Comparison of ENCODE assay signal across 8 cellular contexts in genomic region chr6:145963216-145964068, GRCh38. TPM values are rescaled to one million over a fixed set of nuclear protein-coding genes. Genes with fewer than 3 reads are reported as not detected.
DNase-seq lines count a peak whose midpoint lies in the region; ATAC-seq and TF ChIP-seq lines count a peak whose summit lies in the region.

No MANE protein-coding gene starts in this region.

- peak overlapping the region; percentile 95 to 100 (median 98) for H3K4me3 Mint-ChIP-seq in naive thymus-derived CD8-positive, alpha-beta T cell

- H3K4me1 Mint-ChIP-seq in naive thymus-derived CD8-positive, alpha-beta T cell, result peaks cover 25 to 67% (median 58%) of the 10 kb centered on the region in 4 donors

- peak overlapping the region; percentile 72 to 91 (median 81) for H3K4me3 ChIP-seq in esophagus squamous epithelium

- H3K36me3 ChIP-seq in esophagus squamous epithelium, result no peaks in the 10 kb centered on the region

- H3K9me3 ChIP-seq in esophagus squamous epithelium, result no peaks in the 10 kb centered on the region

- H3K9me3 Mint-ChIP-seq in naive thymus-derived CD8-positive, alpha-beta T cell, result no peaks in the 10 kb centered on the region

- peak; percentile 27 for ATAC-seq in HG02973 (IDR thresholded peaks at IDR 0.05; ENCODE audit: unreplicated experiment)
- peak; percentile 27 to 33 for ATAC-seq in naive thymus-derived CD8-positive, alpha-beta T cell

- peak overlapping the region; percentile 89 to 100 (median 99) for H3K27ac Mint-ChIP-seq in naive thymus-derived CD8-positive, alpha-beta T cell

- TF ChIP-seq CTCF in esophagus squamous epithelium (IDR thresholded peaks at IDR 0.05), result no peak

- POLR2A ChIA-PET in naive thymus-derived CD8-positive, alpha-beta T cell (lab: Charles Lee), result interaction anchor here (1.0 to 4.3 kb wide), 5 partner anchors 11 to 228 kb away, joined by 3 to 46 read pairs (median 5); partner anchors contain the start of genes EPM2A and FBXO30

- H3K36me3 Mint-ChIP-seq in naive thymus-derived CD8-positive, alpha-beta T cell, result peaks cover 0 to 2% (median 0%) of the 10 kb centered on the region in 3 donors

- 0 to 2% methylated on average over 17 to 33 of the region's 44 CpGs for WGBS in esophagus squamous epithelium, 2 donors

- H3K27ac ChIP-seq in esophagus squamous epithelium, result peak overlapping the region; percentile 82 to 92 (median 90)

- H3K27me3 ChIP-seq in esophagus squamous epithelium, result no peaks in the 10 kb centered on the region

- no peaks in the 10 kb centered on the region for H3K27me3 Mint-ChIP-seq in naive thymus-derived CD8-positive, alpha-beta T cell

- intact Hi-C loops in esophagus squamous epithelium (cut with DNase I), result no loop called here

- H3K4me1 ChIP-seq in esophagus squamous epithelium, result peaks cover 0 to 41% (median 24%) of the 10 kb centered on the region in 3 donors

- no peak for TF ChIP-seq POLR2A in esophagus squamous epithelium (IDR thresholded peaks at IDR 0.05)

- DNase-seq in NCI-H82 (lab: John Stamatoyannopoulos, UW) (peak; percentile 82), NCI-H82 treated with DMSO at 0.1 percent for 48 hours (lab: John Stamatoyannopoulos, UW; ENCODE audit: unreplicated experiment) (no peak), NCI-H524 treated with DMSO at 0.1 percent for 48 hours (lab: John Stamatoyannopoulos, UW) (peak; percentile 42), activated T-cell treated with anti-CD3 and anti-CD28 coated beads for 4 hours (peak; percentile 10), esophagus squamous epithelium (lab: John Stamatoyannopoulos, UW) (peak; percentile 27)
- peak; percentile 10 to 63 (median 38) for DNase-seq in naive thymus-derived CD8-positive, alpha-beta T cell
- DNase-seq in stimulated activated naive CD4-positive, alpha-beta T cell treated with Interleukin-2 at 50 U/mL for 16 hours (lab: John Stamatoyannopoulos, UW), result peak; percentile 13

RNA-seq across cellular contexts. Expression of gene SHPRH, which starts 0.7 kb away (rescaled TPM):
- 10 to 100 TPM in 2 of 4 donors, 1 to 10 TPM in 2; 8.7 to 28.8 (median 13.0) TPM for total RNA-seq in esophagus squamous epithelium
- 10 to 100 TPM; 33.4 to 37.2 TPM for total RNA-seq in naive thymus-derived CD8-positive, alpha-beta T cell
- 1 to 10 TPM; 5.1 to 8.7 (median 6.6) TPM for polyA plus RNA-seq in naive thymus-derived CD8-positive, alpha-beta T cell
